1 cellular context compared by ENCODE assay signal in the genomic region with DNA sequence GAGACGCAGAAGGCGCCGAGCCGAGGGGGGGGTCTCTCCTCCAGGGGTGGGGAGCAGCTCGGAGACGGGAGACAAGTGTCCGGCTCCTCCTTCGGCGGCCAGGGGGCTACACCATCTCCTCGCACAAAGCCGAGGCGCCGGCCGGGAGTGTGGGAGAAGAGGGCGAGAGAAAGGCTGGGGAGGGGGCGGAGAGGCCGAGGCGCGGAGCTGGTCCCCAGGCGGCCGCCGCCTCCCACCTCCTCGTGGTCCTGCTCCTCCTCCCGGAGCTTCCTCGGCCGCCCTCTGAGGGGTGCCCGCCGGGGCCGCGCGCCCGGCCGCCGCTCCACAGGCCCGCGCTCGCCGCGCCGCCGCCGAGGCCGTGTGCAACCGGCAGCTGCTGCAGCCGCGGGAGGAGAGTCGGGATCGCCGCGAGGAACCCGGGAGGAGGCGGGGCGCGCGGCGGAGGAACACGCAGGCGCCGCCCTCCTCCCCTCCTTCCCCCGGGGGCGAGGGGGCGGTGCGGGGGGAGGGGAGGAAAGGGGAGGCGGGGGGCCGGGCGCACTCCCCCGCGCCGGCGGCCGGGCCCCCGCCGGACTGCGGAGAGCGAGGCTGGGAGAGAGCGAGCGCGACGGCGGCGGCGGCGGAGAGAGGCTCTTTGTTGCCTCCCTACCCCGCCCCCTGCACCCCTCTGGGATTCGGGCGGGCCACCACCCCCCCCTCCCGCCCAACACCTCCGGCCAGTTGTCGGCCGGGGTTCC.
TF ChIP-seq lines count a peak whose summit lies in the region.

A gene (minus strand): TSS at position 398 of the 737 bp plus-strand sequence. CDS start 433 bp downstream, outside the sequence.

TF ChIP-seq in HCT116, 20 proteins besides CTCF, POLR2A, EP300 and RAD21 (continued from another document):
- TF ChIP-seq, protein P1, sequence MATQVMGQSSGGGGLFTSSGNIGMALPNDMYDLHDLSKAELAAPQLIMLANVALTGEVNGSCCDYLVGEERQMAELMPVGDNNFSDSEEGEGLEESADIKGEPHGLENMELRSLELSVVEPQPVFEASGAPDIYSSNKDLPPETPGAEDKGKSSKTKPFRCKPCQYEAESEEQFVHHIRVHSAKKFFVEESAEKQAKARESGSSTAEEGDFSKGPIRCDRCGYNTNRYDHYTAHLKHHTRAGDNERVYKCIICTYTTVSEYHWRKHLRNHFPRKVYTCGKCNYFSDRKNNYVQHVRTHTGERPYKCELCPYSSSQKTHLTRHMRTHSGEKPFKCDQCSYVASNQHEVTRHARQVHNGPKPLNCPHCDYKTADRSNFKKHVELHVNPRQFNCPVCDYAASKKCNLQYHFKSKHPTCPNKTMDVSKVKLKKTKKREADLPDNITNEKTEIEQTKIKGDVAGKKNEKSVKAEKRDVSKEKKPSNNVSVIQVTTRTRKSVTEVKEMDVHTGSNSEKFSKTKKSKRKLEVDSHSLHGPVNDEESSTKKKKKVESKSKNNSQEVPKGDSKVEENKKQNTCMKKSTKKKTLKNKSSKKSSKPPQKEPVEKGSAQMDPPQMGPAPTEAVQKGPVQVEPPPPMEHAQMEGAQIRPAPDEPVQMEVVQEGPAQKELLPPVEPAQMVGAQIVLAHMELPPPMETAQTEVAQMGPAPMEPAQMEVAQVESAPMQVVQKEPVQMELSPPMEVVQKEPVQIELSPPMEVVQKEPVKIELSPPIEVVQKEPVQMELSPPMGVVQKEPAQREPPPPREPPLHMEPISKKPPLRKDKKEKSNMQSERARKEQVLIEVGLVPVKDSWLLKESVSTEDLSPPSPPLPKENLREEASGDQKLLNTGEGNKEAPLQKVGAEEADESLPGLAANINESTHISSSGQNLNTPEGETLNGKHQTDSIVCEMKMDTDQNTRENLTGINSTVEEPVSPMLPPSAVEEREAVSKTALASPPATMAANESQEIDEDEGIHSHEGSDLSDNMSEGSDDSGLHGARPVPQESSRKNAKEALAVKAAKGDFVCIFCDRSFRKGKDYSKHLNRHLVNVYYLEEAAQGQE (IDR thresholded peaks at IDR 0.05; ENCODE audit: low read depth): no peak
- no peak for TF ChIP-seq SRF (IDR thresholded peaks at IDR 0.05; ENCODE audit: low read depth)
